15 cellular contexts compared by ENCODE assay signal in the genomic region with DNA sequence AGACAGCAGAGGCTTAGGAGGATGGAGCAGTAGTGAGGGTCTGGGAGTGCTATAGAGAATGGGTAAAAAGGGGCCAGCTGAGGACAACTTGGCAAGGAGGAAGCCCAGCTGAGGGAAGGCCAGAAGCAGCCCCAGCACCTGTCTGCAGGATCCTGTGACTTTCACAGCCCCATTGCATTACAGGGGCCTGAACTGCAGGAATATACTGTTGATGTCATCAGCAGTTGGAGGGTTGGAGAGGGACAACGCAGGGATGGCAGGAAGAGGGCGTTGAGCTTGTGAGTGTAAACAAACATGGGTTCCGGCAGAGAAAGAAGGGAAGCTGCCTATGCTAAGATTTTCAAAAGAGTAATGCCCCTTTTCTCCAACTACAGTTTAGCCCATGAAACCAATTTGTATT.
"Had no signal": no experiment of that assay in that cellular context is flagged by ENCODE, and none has a peak within 500 bp of the region (broad histone marks: within the 10 kb centered on the region; RNA-seq: fewer than 3 reads in every experiment).

No MANE protein-coding gene starts in this region.

- H2AFZ ChIP-seq: parathyroid adenoma had no signal

- H3K9me3 ChIP-seq: heart left ventricle had no signal

- H3K4me3 Mint-ChIP-seq: activated B cell treated with CpG ODN at 0.5 μM for 24 hours; activated CD4-positive, alpha-beta T cell treated with anti-CD3 and anti-CD28 coated beads, Interleukin-2, amount 10 ng/mL, durations not matched to agents 24 days and 14 days; activated naive CD4-positive, alpha-beta T cell treated with anti-CD3 and anti-CD28 coated beads for 36 hours; activated T-helper 17 cell treated with anti-CD3 and anti-CD28 coated beads, Interleukin-2, amount 50 U/mL, for 72 hours; naive thymus-derived CD4-positive, alpha-beta T cell had no signal

- H3K4me3 ChIP-seq: cardiac muscle cell, heart left ventricle, skin epidermis had no signal

- H3K27ac ChIP-seq: cardiac muscle cell, heart left ventricle, parathyroid adenoma, skin epidermis had no signal

- H3K27me3 Mint-ChIP-seq: activated B cell treated with CpG ODN at 0.5 μM for 24 hours; activated CD4-positive, alpha-beta T cell treated with anti-CD3 and anti-CD28 coated beads, Interleukin-2, amount 10 ng/mL, durations not matched to agents 24 days and 14 days; activated T-helper 17 cell treated with anti-CD3 and anti-CD28 coated beads, Interleukin-2, amount 50 U/mL, for 72 hours; naive thymus-derived CD4-positive, alpha-beta T cell had no signal

- H3K27me3 ChIP-seq: cardiac muscle cell, heart left ventricle had no signal

- H3K4me1 Mint-ChIP-seq: activated B cell treated with CpG ODN at 0.5 μM for 24 hours; activated CD4-positive, alpha-beta T cell treated with anti-CD3 and anti-CD28 coated beads, Interleukin-2, amount 10 ng/mL, durations not matched to agents 24 days and 14 days; activated T-helper 17 cell treated with anti-CD3 and anti-CD28 coated beads, Interleukin-2, amount 50 U/mL, for 72 hours had no signal

- H3K36me3 ChIP-seq: cardiac muscle cell, heart left ventricle had no signal

- H3K9me3 Mint-ChIP-seq: activated B cell treated with CpG ODN at 0.5 μM for 24 hours; activated CD4-positive, alpha-beta T cell treated with anti-CD3 and anti-CD28 coated beads, Interleukin-2, amount 10 ng/mL, durations not matched to agents 24 days and 14 days; activated naive CD4-positive, alpha-beta T cell treated with anti-CD3 and anti-CD28 coated beads for 36 hours; activated T-helper 17 cell treated with anti-CD3 and anti-CD28 coated beads, Interleukin-2, amount 50 U/mL, for 72 hours; naive thymus-derived CD4-positive, alpha-beta T cell had no signal

- ATAC-seq: activated T-helper 17 cell treated with anti-CD3 and anti-CD28 coated beads, Interleukin-2, amount 50 U/mL, for 72 hours; heart left ventricle; left ventricle myocardium superior; naive thymus-derived CD4-positive, alpha-beta T cell had no signal

- DNase-seq: activated B cell treated with CpG ODN at 0.5 μM for 24 hours; activated CD4-positive, alpha-beta T cell treated with anti-CD3 and anti-CD28 coated beads, Interleukin-2, amount 10 ng/mL, durations not matched to agents 24 days and 14 days; activated CD8-positive, alpha-beta memory T cell treated with anti-CD3 and anti-CD28 coated beads for 24 hours; activated naive CD4-positive, alpha-beta T cell treated with anti-CD3 and anti-CD28 coated beads for 36 hours; foreskin melanocyte; heart left ventricle; kidney; left ventricle myocardium superior; midbrain; naive thymus-derived CD4-positive, alpha-beta T cell; retina had no signal

- H3K27ac Mint-ChIP-seq: activated B cell treated with CpG ODN at 0.5 μM for 24 hours; activated CD4-positive, alpha-beta T cell treated with anti-CD3 and anti-CD28 coated beads, Interleukin-2, amount 10 ng/mL, durations not matched to agents 24 days and 14 days; activated naive CD4-positive, alpha-beta T cell treated with anti-CD3 and anti-CD28 coated beads for 36 hours; activated T-helper 17 cell treated with anti-CD3 and anti-CD28 coated beads, Interleukin-2, amount 50 U/mL, for 72 hours; naive thymus-derived CD4-positive, alpha-beta T cell had no signal

- H3K9ac ChIP-seq: parathyroid adenoma had no signal
